ENCODE assay signal across 22 cellular contexts in genomic region chr15:93362203-93362602, GRCh38.
"Had no signal": no experiment of that assay in that cellular context is flagged by ENCODE, and none has a peak within 500 bp of the region (broad histone marks: within the 10 kb centered on the region; RNA-seq: fewer than 3 reads in every experiment).

No MANE protein-coding gene starts in this region.

- ATAC-seq: activated CD4-positive, CD25-positive, alpha-beta regulatory T cell treated with anti-CD3 and anti-CD28 coated beads, Interleukin-2, amount 50 U/mL, for 24 hours; activated CD8-positive, alpha-beta T cell treated with anti-CD3 and anti-CD28 coated beads, Interleukin-2, amount 10 ng/mL, durations not matched to agents 7 days and 5 days; body of pancreas; left colon; lower lobe of right lung; natural killer cell treated with Interleukin-12 subunit alpha and Interleukin-12 subunit beta and Interleukin-15 and Interleukin-18, amount 100 ng/mL, for 72 hours had no signal

- H3K36me3 Mint-ChIP-seq: activated naive CD8-positive, alpha-beta T cell treated with anti-CD3 and anti-CD28 coated beads, Interleukin-2, amount 10 ng/mL, durations not matched to agents 7 days and 5 days; natural killer cell treated with Interleukin-12 subunit alpha and Interleukin-12 subunit beta and Interleukin-15 and Interleukin-18, amount 100 ng/mL, for 72 hours had no signal

- H3K36me3 ChIP-seq: lower lobe of right lung, tibial artery had no signal

- H3K9me3 Mint-ChIP-seq: activated CD4-positive, alpha-beta T cell treated with anti-CD3 and anti-CD28 coated beads, Interleukin-2, amount 10 ng/mL, durations not matched to agents 7 days and 5 days; activated naive CD8-positive, alpha-beta T cell treated with anti-CD3 and anti-CD28 coated beads, Interleukin-2, amount 10 ng/mL, durations not matched to agents 7 days and 5 days; activated T-cell treated with anti-CD3 and anti-CD28 coated beads, Interleukin-2, amount 50 U/mL, for 24 hours; activated T-helper 2 cell treated with anti-CD3 and anti-CD28 coated beads, Interferon-gamma antibody, Interleukin-2, Interleukin-4, amounts not matched to agents 10 μg/mL and 5 μg/mL and 100 μg/mL, durations not matched to agents 14 hours and 24 hours and 36 hours; natural killer cell treated with Interleukin-12 subunit alpha and Interleukin-12 subunit beta and Interleukin-15 and Interleukin-18, amount 100 ng/mL, for 72 hours; T-helper 1 cell treated with Interleukin-12 subunit alpha and Interleukin-12 subunit beta and Interleukin-4 antibody, amounts not matched to agents 30 μg/mL and 1 μg/mL, for 36 hours had no signal

- DNase-seq: activated CD4-positive, alpha-beta T cell treated with anti-CD3 and anti-CD28 coated beads, Interleukin-2, amount 10 ng/mL, durations not matched to agents 7 days and 5 days; activated CD8-positive, alpha-beta T cell treated with anti-CD3 and anti-CD28 coated beads, Interleukin-2, amount 10 ng/mL, durations not matched to agents 7 days and 5 days; activated naive CD4-positive, alpha-beta T cell treated with Interleukin-2 at 50 U/mL for 16 hours; activated naive CD8-positive, alpha-beta T cell treated with anti-CD3 and anti-CD28 coated beads, Interleukin-2, amount 10 ng/mL, durations not matched to agents 7 days and 5 days; activated T-cell treated with anti-CD3 and anti-CD28 coated beads, Interleukin-2, amount 50 U/mL, for 24 hours; body of pancreas; hippocampal formation; islet precursor cell; left colon; lower lobe of right lung; occipital lobe; retina; stimulated activated CD4-positive, alpha-beta T cell treated with anti-CD3 and anti-CD28 coated beads, Interleukin-12 subunit alpha, Interleukin-12 subunit beta, amount 100 ng/mL, for 4 hours; stimulated activated CD4-positive, alpha-beta T cell treated with anti-CD3 and anti-CD28 coated beads, Interleukin-1b, Interleukin-23, amount 100 ng/mL, for 48 hours; stimulated activated CD8-positive, alpha-beta memory T cell treated with anti-CD3 and anti-CD28 coated beads, Interleukin-4, amount 100 ng/mL, for 48 hours; stimulated activated naive CD4-positive, alpha-beta T cell treated with Interleukin-2 at 50 U/mL for 16 hours; substantia nigra; tibial artery had no signal

- H3K4me3 ChIP-seq: body of pancreas, lower lobe of right lung, tibial artery had no signal

- H3K27me3 ChIP-seq: body of pancreas, tibial artery had no signal

- H3K4me3 Mint-ChIP-seq: activated CD4-positive, alpha-beta T cell treated with anti-CD3 and anti-CD28 coated beads, Interleukin-2, amount 10 ng/mL, durations not matched to agents 7 days and 5 days; activated CD8-positive, alpha-beta T cell treated with anti-CD3 and anti-CD28 coated beads, Interleukin-2, amount 10 ng/mL, durations not matched to agents 7 days and 5 days; activated naive CD8-positive, alpha-beta T cell treated with anti-CD3 and anti-CD28 coated beads, Interleukin-2, amount 10 ng/mL, durations not matched to agents 7 days and 5 days; activated T-cell treated with anti-CD3 and anti-CD28 coated beads, Interleukin-2, amount 50 U/mL, for 24 hours; natural killer cell treated with Interleukin-12 subunit alpha and Interleukin-12 subunit beta and Interleukin-15 and Interleukin-18, amount 100 ng/mL, for 72 hours; T-helper 1 cell treated with Interleukin-12 subunit alpha and Interleukin-12 subunit beta and Interleukin-4 antibody, amounts not matched to agents 30 μg/mL and 1 μg/mL, for 36 hours had no signal

- H3K27me3 Mint-ChIP-seq: activated CD4-positive, alpha-beta T cell treated with anti-CD3 and anti-CD28 coated beads, Interleukin-2, amount 10 ng/mL, durations not matched to agents 7 days and 5 days had no signal

- H3K27ac Mint-ChIP-seq: activated CD4-positive, alpha-beta T cell treated with anti-CD3 and anti-CD28 coated beads, Interleukin-2, amount 10 ng/mL, durations not matched to agents 7 days and 5 days; activated CD8-positive, alpha-beta T cell treated with anti-CD3 and anti-CD28 coated beads, Interleukin-2, amount 10 ng/mL, durations not matched to agents 7 days and 5 days; activated naive CD8-positive, alpha-beta T cell treated with anti-CD3 and anti-CD28 coated beads, Interleukin-2, amount 10 ng/mL, durations not matched to agents 7 days and 5 days; activated T-cell treated with anti-CD3 and anti-CD28 coated beads, Interleukin-2, amount 50 U/mL, for 24 hours; activated T-helper 2 cell treated with anti-CD3 and anti-CD28 coated beads, Interferon-gamma antibody, Interleukin-2, Interleukin-4, amounts not matched to agents 10 μg/mL and 5 μg/mL and 100 μg/mL, durations not matched to agents 14 hours and 24 hours and 36 hours; natural killer cell treated with Interleukin-12 subunit alpha and Interleukin-12 subunit beta and Interleukin-15 and Interleukin-18, amount 100 ng/mL, for 72 hours; T-helper 1 cell treated with Interleukin-12 subunit alpha and Interleukin-12 subunit beta and Interleukin-4 antibody, amounts not matched to agents 30 μg/mL and 1 μg/mL, for 36 hours had no signal

- H3K4me1 Mint-ChIP-seq: activated CD4-positive, alpha-beta T cell treated with anti-CD3 and anti-CD28 coated beads, Interleukin-2, amount 10 ng/mL, durations not matched to agents 7 days and 5 days; activated naive CD8-positive, alpha-beta T cell treated with anti-CD3 and anti-CD28 coated beads, Interleukin-2, amount 10 ng/mL, durations not matched to agents 7 days and 5 days had no signal
